In the genomic region with DNA sequence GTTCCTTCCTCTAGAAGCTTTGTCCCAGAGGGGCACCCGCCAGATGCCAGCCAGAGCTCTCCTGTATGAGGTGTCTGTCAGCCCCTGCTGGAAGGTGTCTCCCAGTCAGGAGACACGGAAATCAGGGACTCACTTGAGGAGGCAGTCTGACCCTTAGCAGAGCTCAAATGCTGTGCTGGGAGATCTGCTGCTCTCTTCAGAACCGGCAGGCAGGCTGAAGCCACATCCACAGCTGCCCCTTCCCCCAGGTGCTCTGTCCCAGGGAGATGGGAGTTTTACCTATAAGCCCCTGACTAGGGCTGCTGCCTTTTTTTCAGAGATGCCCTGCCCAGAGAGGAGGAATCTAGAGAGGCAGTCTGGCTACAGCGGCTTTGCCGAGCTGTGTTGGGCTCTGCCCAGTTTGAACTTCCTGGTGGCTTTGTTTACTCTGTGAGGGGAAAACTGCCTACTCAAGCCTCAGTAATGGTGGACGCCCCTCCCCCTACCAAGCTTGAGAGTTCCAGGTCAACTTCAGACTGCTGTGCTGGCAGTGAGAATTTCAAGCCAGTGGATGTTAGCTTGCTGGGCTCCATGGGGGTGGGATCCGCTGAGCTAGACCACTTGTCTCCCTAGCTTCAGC, we compare ENCODE assay signal across 18 cellular contexts. TPM values are rescaled to one million over a fixed set of nuclear protein-coding genes. Genes with fewer than 3 reads are reported as not detected.
"Had no signal": no experiment of that assay in that cellular context is flagged by ENCODE, and none has a peak within 500 bp of the region (broad histone marks: within the 10 kb centered on the region; RNA-seq: fewer than 3 reads in every experiment).

No MANE protein-coding gene starts in this region.

RNA-seq across cellular contexts. Expression of a gene that starts 8.1 kb away (rescaled TPM):
- total RNA-seq: liver, lung microvascular endothelial cell, natural killer cell, pulmonary artery endothelial cell, skeletal muscle tissue had no signal

RNA-seq across cellular contexts. Expression of a gene that starts 37.8 kb away (rescaled TPM):
- total RNA-seq: heart left ventricle, kidney epithelial cell, left cardiac atrium, left lobe of liver, liver, lung microvascular endothelial cell, natural killer cell, omental fat pad, ovary, progenitor cell of endocrine pancreas, pulmonary artery endothelial cell, renal cortical epithelial cell, right atrium auricular region, right lobe of liver, skeletal muscle tissue, smooth muscle cell, testis, upper lobe of right lung had no signal
- polyA plus RNA-seq: heart left ventricle, liver, ovary, smooth muscle cell had no signal
